In genomic region chr17:50728112-50728429, GRCh38 we compare ENCODE assay signal across 25 cellular contexts. TPM values are rescaled to one million over a fixed set of nuclear protein-coding genes. Genes with fewer than 3 reads are reported as not detected.
DNase-seq lines count a peak whose midpoint lies in the region; ATAC-seq and TF ChIP-seq lines count a peak whose summit lies in the region.
"Had no signal": no experiment of that assay in that cellular context is flagged by ENCODE, and none has a peak within 500 bp of the region (broad histone marks: within the 10 kb centered on the region; RNA-seq: fewer than 3 reads in every experiment).

No MANE protein-coding gene starts in this region.

- no peaks in the 10 kb centered on the region for H3K27me3 Mint-ChIP-seq in activated T-cell treated with anti-CD3 and anti-CD28 coated beads, Interleukin-2, amount 50 U/mL, for 72 hours (ENCODE audit: low read depth)
- no peaks in the 10 kb centered on the region for H3K27me3 Mint-ChIP-seq in activated T-helper 17 cell treated with anti-CD3 and anti-CD28 coated beads, Interleukin-2, amount 50 U/mL, for 72 hours
- H3K27me3 Mint-ChIP-seq: CD4-positive, alpha-beta T cell had no signal

- no peak for ATAC-seq in activated T-cell treated with anti-CD3 and anti-CD28 coated beads, Interleukin-2, amount 50 U/mL, for 72 hours (replicated peaks in 1 of 2)
- no peak for ATAC-seq in activated T-helper 17 cell treated with anti-CD3 and anti-CD28 coated beads, Interleukin-2, amount 50 U/mL, for 72 hours (replicated peaks)
- ATAC-seq in psoas muscle (no peak), GM18867 (IDR thresholded peaks at IDR 0.05; ENCODE audit: unreplicated experiment) (no peak)
- ATAC-seq: GM12878 had no signal

- peak overlapping the region; percentile 21 for H3K27ac ChIP-seq in psoas muscle
- H3K27ac ChIP-seq: BLaER1, GM23248, KMS-11, SJCRH30 had no signal

- H3K4me1 ChIP-seq in psoas muscle (peaks cover 77% of the 10 kb centered on the region), BE2C (peaks cover 15% of the 10 kb centered on the region)

- intact Hi-C loops in psoas muscle (cut with DNase I), result no loop called here

- H3K4me1 Mint-ChIP-seq in activated T-cell treated with anti-CD3 and anti-CD28 coated beads, Interleukin-2, amount 50 U/mL, for 72 hours (ENCODE audit: low read depth), result peaks cover 67% of the 10 kb centered on the region
- H3K4me1 Mint-ChIP-seq in activated T-helper 17 cell treated with anti-CD3 and anti-CD28 coated beads, Interleukin-2, amount 50 U/mL, for 72 hours, result peaks cover 25% of the 10 kb centered on the region

- H3K36me3 ChIP-seq in psoas muscle (ENCODE audit: insufficient read depth in 1 of 2, low read depth in 1 of 2) (peaks cover 0 to 2% of the 10 kb centered on the region in 2 donors), BE2C (peaks cover 24% of the 10 kb centered on the region)

- H3K9me3 ChIP-seq in psoas muscle (no peaks in the 10 kb centered on the region), BE2C (no peaks in the 10 kb centered on the region)
- H3K9me3 ChIP-seq: BLaER1, Caco-2, SJCRH30 had no signal

- H3K4me3 ChIP-seq in LNCaP clone FGC (ENCODE audit: low read depth, low read length) (no peak overlapping the region), psoas muscle (no peak overlapping the region), BE2C (ENCODE audit: low read depth, low read length) (no peak overlapping the region)
- H3K4me3 ChIP-seq: BLaER1, GM12878, GM23248, SJCRH30 had no signal

- peak overlapping the region; percentile 34 to 81 for H3K4me3 Mint-ChIP-seq in activated T-cell treated with anti-CD3 and anti-CD28 coated beads, Interleukin-2, amount 50 U/mL, for 72 hours
- peak overlapping the region; percentile 48 for H3K4me3 Mint-ChIP-seq in activated T-helper 17 cell treated with anti-CD3 and anti-CD28 coated beads, Interleukin-2, amount 50 U/mL, for 72 hours
- H3K4me3 Mint-ChIP-seq: CD4-positive, alpha-beta T cell had no signal

- peaks cover 0 to 8% of the 10 kb centered on the region in 2 donors for H3K36me3 Mint-ChIP-seq in activated T-cell treated with anti-CD3 and anti-CD28 coated beads, Interleukin-2, amount 50 U/mL, for 72 hours (ENCODE audit: insufficient read depth in 2 of 2)
- H3K36me3 Mint-ChIP-seq in activated T-helper 17 cell treated with anti-CD3 and anti-CD28 coated beads, Interleukin-2, amount 50 U/mL, for 72 hours (ENCODE audit: low read depth), result peaks cover 62% of the 10 kb centered on the region

- peak overlapping the region; percentile 94 for H3K27ac Mint-ChIP-seq in activated T-cell treated with anti-CD3 and anti-CD28 coated beads, Interleukin-2, amount 50 U/mL, for 72 hours
- peak overlapping the region; percentile 55 for H3K27ac Mint-ChIP-seq in activated T-helper 17 cell treated with anti-CD3 and anti-CD28 coated beads, Interleukin-2, amount 50 U/mL, for 72 hours
- H3K27ac Mint-ChIP-seq: CD4-positive, alpha-beta T cell had no signal

- no peaks in the 10 kb centered on the region for H3K9me3 Mint-ChIP-seq in activated T-cell treated with anti-CD3 and anti-CD28 coated beads, Interleukin-2, amount 50 U/mL, for 72 hours
- no peaks in the 10 kb centered on the region for H3K9me3 Mint-ChIP-seq in activated T-helper 17 cell treated with anti-CD3 and anti-CD28 coated beads, Interleukin-2, amount 50 U/mL, for 72 hours
- H3K9me3 Mint-ChIP-seq: CD4-positive, alpha-beta T cell had no signal

- TF ChIP-seq CTCF in LNCaP clone FGC (IDR thresholded peaks at IDR 0.05; ENCODE audit: control insufficient read depth, extremely low read depth, insufficient read depth), result no peak
- TF ChIP-seq CTCF in psoas muscle (IDR thresholded peaks at IDR 0.05), result no peak
- TF ChIP-seq CTCF in BE2C (IDR thresholded peaks at IDR 0.05; ENCODE audit: low read depth, low read length), result no peak

- WGBS in psoas muscle, 3 donors, result 82 to 89% (median 88%) methylated on average over 2 of the region's 2 CpGs

- no peak for DNase-seq in activated T-cell treated with anti-CD3 and anti-CD28 coated beads, Interleukin-2, amount 50 U/mL, for 72 hours
- no peak for DNase-seq in activated T-cell treated with anti-CD3 and anti-CD28 coated beads, Interleukin-2, amount 50 U/mL, for 1 hour
- DNase-seq in LNCaP clone FGC (ENCODE audit: low read depth) (peak; percentile 46), psoas muscle (no peak), BE2C (no peak)
- DNase-seq: Caco-2; CD4-positive, alpha-beta T cell; DMS 273 treated with DMSO at 0.1 percent for 48 hours; DMS79 treated with DMSO at 0.1 percent for 48 hours; GM23248; HCEC 1CT; IMR-90; NCI-H1694; NCI-H2081; NCI-H2171 treated with DMSO at 0.1 percent for 48 hours; NCI-H446; NCI-H526; SJCRH30 had no signal

- H3K27me3 ChIP-seq in psoas muscle (ENCODE audit: insufficient read depth in 3 of 3, low read length in 2 of 3), result no peaks in the 10 kb centered on the region
- no peaks in the 10 kb centered on the region for H3K27me3 ChIP-seq in BE2C
- H3K27me3 ChIP-seq: BLaER1, SJCRH30 had no signal

RNA-seq across cellular contexts. Expression of gene LUC7L3, which starts 8.7 kb away (rescaled TPM):
- total RNA-seq in activated T-cell treated with anti-CD3 and anti-CD28 coated beads, Interleukin-2, amount 50 U/mL, for 72 hours, result 100 to 1,000 TPM; 148 to 190 TPM
- total RNA-seq in activated T-helper 17 cell treated with anti-CD3 and anti-CD28 coated beads, Interleukin-2, amount 50 U/mL, for 72 hours, result 100 to 1,000 TPM; 113 to 142 TPM
- 10 to 100 TPM; 25.4 to 55.9 (median 49.9) TPM for total RNA-seq in psoas muscle
- 100 to 1,000 TPM in 1 of 3 donors, 10 to 100 TPM in 2; 33.4 to 108 (median 49.2) TPM for polyA plus RNA-seq in psoas muscle
- polyA plus RNA-seq in BE2C (2012; ENCODE audit: insufficient read depth, insufficient read length, low read depth), result 137 TPM

RNA-seq across cellular contexts. Expression of gene ANKRD40, which starts 20.4 kb away (rescaled TPM):
- total RNA-seq in activated T-cell treated with anti-CD3 and anti-CD28 coated beads, Interleukin-2, amount 50 U/mL, for 72 hours, result 10 to 100 TPM; 36.4 to 37.8 TPM
- total RNA-seq in activated T-helper 17 cell treated with anti-CD3 and anti-CD28 coated beads, Interleukin-2, amount 50 U/mL, for 72 hours, result 10 to 100 TPM; 13.0 to 29.9 TPM
- total RNA-seq in psoas muscle, result 100 to 1,000 TPM in 3 of 4 donors, 10 to 100 TPM in 1; 91.8 to 132 (median 112) TPM
- polyA plus RNA-seq in psoas muscle, result 100 to 1,000 TPM in 1 of 3 donors, 10 to 100 TPM in 2; 42.6 to 155 (median 46.6) TPM
- 32.3 TPM for polyA plus RNA-seq in BE2C (2012; ENCODE audit: insufficient read depth, insufficient read length, low read depth)

RNA-seq across cellular contexts. Expression of gene ANKRD40CL, which starts 39.2 kb away (rescaled TPM):
- total RNA-seq in activated T-cell treated with anti-CD3 and anti-CD28 coated beads, Interleukin-2, amount 50 U/mL, for 72 hours, result not detected
- not detected for total RNA-seq in activated T-helper 17 cell treated with anti-CD3 and anti-CD28 coated beads, Interleukin-2, amount 50 U/mL, for 72 hours
- not detected for total RNA-seq in psoas muscle
- not detected for polyA plus RNA-seq in psoas muscle
- polyA plus RNA-seq in BE2C (2012; ENCODE audit: insufficient read depth, insufficient read length, low read depth), result not detected
- total RNA-seq: CD4-positive, alpha-beta T cell; GM12878; GM23248; IMR-90; MCF 10A; OCI-LY7; SJCRH30 had no signal
- polyA plus RNA-seq: GM12878, GM23248, IMR-90 had no signal
